8 cellular contexts compared by ENCODE assay signal in the genomic region with DNA sequence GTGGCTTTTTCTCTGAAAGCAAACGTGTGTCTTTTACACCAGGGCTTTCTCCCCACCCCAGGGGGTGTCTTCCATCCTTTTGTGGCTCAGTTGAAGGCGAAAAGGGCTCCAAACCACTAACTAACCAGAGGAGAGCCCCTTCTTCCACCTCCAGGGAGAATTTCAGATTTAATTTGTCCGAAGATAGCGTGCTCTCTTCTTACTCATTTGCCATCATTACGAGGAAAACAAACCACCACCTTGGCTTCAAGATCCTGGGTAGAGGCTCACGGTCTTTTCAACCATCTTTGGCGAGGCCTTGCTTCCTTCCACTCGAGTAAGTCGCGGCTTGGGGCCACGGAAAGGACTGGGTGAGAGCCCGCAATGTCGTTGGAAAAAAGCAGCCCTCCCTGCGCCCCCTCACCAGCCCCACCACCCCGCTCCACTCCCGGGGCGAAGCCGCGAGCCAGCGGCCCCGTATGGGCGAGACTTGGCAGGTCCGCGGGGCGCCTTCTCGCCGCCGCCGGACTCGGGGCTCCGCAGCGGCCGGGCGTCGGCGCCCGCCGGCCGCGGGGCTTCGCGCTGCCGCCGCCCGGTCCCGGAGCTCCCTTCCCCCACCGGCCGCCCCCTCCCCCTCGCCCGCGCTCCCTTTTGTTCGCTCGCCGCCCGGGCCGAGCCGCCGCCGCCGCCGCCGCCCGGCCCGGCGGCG. TPM values are rescaled to one million over a fixed set of nuclear protein-coding genes. Genes with fewer than 3 reads are reported as not detected.
DNase-seq lines count a peak whose midpoint lies in the region; ATAC-seq, FAIRE-seq and TF ChIP-seq lines count a peak whose summit lies in the region.

No MANE protein-coding gene starts in this region.

- H3K79me2 ChIP-seq in GM12878 (ENCODE audit: control insufficient read depth, insufficient read depth, low read length), result no peaks in the 10 kb centered on the region; the same call in 1 of the 2 replicates

- H3K9me3 Mint-ChIP-seq in CD4-positive, CD25-positive, alpha-beta regulatory T cell, result peaks cover 0 to 4% (median 0%) of the 10 kb centered on the region in 7 donors

- TF ChIP-seq RAD21 in GM12878 (IDR thresholded peaks at IDR 0.05; ENCODE audit: insufficient read depth, low read depth, low read length), result no peak

- TF ChIP-seq CTCF in GM12878 (IDR thresholded peaks at IDR 0.05 in 2 of 3, conservative IDR thresholded peaks at IDR 0.05 in 1 of 3; ENCODE audit: control insufficient read depth in 2 of 3, extremely low read depth in 1 of 3, insufficient read depth in 1 of 3, low read depth in 3 of 3, low read length in 3 of 3), result no peak

- peak overlapping the region; percentile 78 for H3K4me2 ChIP-seq in GM12878 (ENCODE audit: control insufficient read depth, insufficient read depth)

- H2AFZ ChIP-seq in GM12878 (ENCODE audit: control insufficient read depth, low read depth, low read length), result peak overlapping the region; percentile 61

- peak in 2 of 3 donors; percentile 41 to 58 for DNase-seq in CD4-positive, CD25-positive, alpha-beta regulatory T cell
- peak; percentile 44 for DNase-seq in NCI-H774 (lab: John Stamatoyannopoulos, UW)
- DNase-seq in GM12878 (ENCODE audit: low read depth, low spot score), result no peak
- DNase-seq in RCC 7860 (ENCODE audit: low spot score), result no peak

- no peak for FAIRE-seq in GM12878 (lab: Jason Lieb, UNC)
- FAIRE-seq in RCC 7860 (lab: Jason Lieb, UNC), result no peak

- peak overlapping the region; percentile 52 to 93 (median 83) for H3K27ac Mint-ChIP-seq in CD4-positive, CD25-positive, alpha-beta regulatory T cell

- RAD21 ChIA-PET in GM12878 (lab: Charles Lee; ENCODE audit: unreplicated experiment), result no interaction called here

- H3K4me1 ChIP-seq in CD4-positive, CD25-positive, alpha-beta regulatory T cell (ENCODE audit: control insufficient read depth, insufficient read depth, low read length, poor library complexity, severe bottlenecking), result peaks cover 5% of the 10 kb centered on the region
- H3K4me1 ChIP-seq in GM12878 (ENCODE audit: control insufficient read depth, insufficient read depth, low read length) (no peaks in the 10 kb centered on the region), skeletal muscle tissue (ENCODE audit: control insufficient read depth in 3 of 3, insufficient read depth in 3 of 3, low read length in 3 of 3) (peaks cover 58 to 68% (median 66%) of the 10 kb centered on the region in 3 donors)

- peaks cover 11% of the 10 kb centered on the region for H3K36me3 Mint-ChIP-seq in CD4-positive, CD25-positive, alpha-beta regulatory T cell

- POLR2A ChIA-PET in GM12878 (lab: Charles Lee), result no interaction called here

- H3K27ac ChIP-seq in CD4-positive, CD25-positive, alpha-beta regulatory T cell (ENCODE audit: insufficient read depth, low read length, poor library complexity, severe bottlenecking), result peak overlapping the region; percentile 59
- H3K27ac ChIP-seq in GM12878 (ENCODE audit: control insufficient read depth, insufficient read depth) (peak overlapping the region; percentile 31), skeletal muscle tissue (ENCODE audit: low read depth, low read length) (peak overlapping the region; percentile 96)

- H3K4me1 Mint-ChIP-seq in CD4-positive, CD25-positive, alpha-beta regulatory T cell, result peaks cover 0 to 19% (median 6%) of the 10 kb centered on the region in 4 donors

- H4K20me1 ChIP-seq in GM12878 (ENCODE audit: control insufficient read depth, insufficient read depth), result no peaks in the 10 kb centered on the region

- peak; percentile 42 to 49 for ATAC-seq in CD4-positive, CD25-positive, alpha-beta regulatory T cell (ENCODE audit: low read depth in 2 of 2)
- ATAC-seq in GM19372 (IDR thresholded peaks at IDR 0.05; ENCODE audit: low read depth, unreplicated experiment) (peak; percentile 25), GM12878 (peak; percentile 44; the same call in 2 of the 3 replicates), esophagus mucosa (no peak)

- H3K4me3 Mint-ChIP-seq in CD4-positive, CD25-positive, alpha-beta regulatory T cell, result peak overlapping the region; percentile 69 to 87 (median 82)

- H3K9ac ChIP-seq in GM12878 (ENCODE audit: control insufficient read depth, insufficient read depth, low read length), result peak overlapping the region; percentile 76
- peak overlapping the region; percentile 88 to 90 (median 88) for H3K9ac ChIP-seq in skeletal muscle tissue (ENCODE audit: low read depth in 1 of 3, low read length in 3 of 3)

- intact Hi-C loops in GM12878 (cut with micrococcal nuclease; ENCODE audit: unreplicated experiment), result no loop called here

- TF ChIP-seq EP300 in GM12878 (IDR thresholded peaks at IDR 0.05; ENCODE audit: borderline replicate concordance in 1 of 2, control insufficient read depth in 1 of 2, low read depth in 2 of 2, low read length in 2 of 2), result no peak

- WGBS in GM12878 (ENCODE audit: insufficient coverage, insufficient replicate concordance, low lambda C conversion rate, missing lambda C conversion rate), result 15% methylated on average over 11 of the region's 66 CpGs

- no TSS peak for BruUV-seq in GM12878 (replicated peaks; lab: Mats Ljungman, UMichigan)

- no peaks in the 10 kb centered on the region for H3K36me3 ChIP-seq in CD4-positive, CD25-positive, alpha-beta regulatory T cell (ENCODE audit: control insufficient read depth, insufficient read depth, low read length)
- H3K36me3 ChIP-seq in GM12878 (ENCODE audit: control insufficient read depth in 2 of 2, insufficient read depth in 2 of 2, low read length in 1 of 2) (no peaks in the 10 kb centered on the region), skeletal muscle tissue (ENCODE audit: control insufficient read depth in 3 of 3, insufficient read depth in 3 of 3, low read length in 3 of 3) (peaks cover 0 to 6% (median 4%) of the 10 kb centered on the region in 3 donors)

- CTCF ChIA-PET in GM12878 (lab: Yijun Ruan, JAX), result no interaction called here

- H3K9me3 ChIP-seq in CD4-positive, CD25-positive, alpha-beta regulatory T cell (ENCODE audit: control insufficient read depth in 2 of 2, low read length in 2 of 2), result no peaks in the 10 kb centered on the region
- H3K9me3 ChIP-seq in GM12878 (replicated peaks; ENCODE audit: control insufficient read depth, insufficient read depth, low read length) (no peaks in the 10 kb centered on the region; the same call in 2 of the 3 replicates), iPS-18c (ENCODE audit: control insufficient read depth, insufficient read depth, low read length) (no peaks in the 10 kb centered on the region), skeletal muscle tissue (ENCODE audit: control insufficient read depth in 3 of 3, low read length in 3 of 3) (no peaks in the 10 kb centered on the region)

- in situ Hi-C loops in GM12878 (cut with MboI), result no loop called here

- peaks cover 22% of the 10 kb centered on the region for H3K27me3 ChIP-seq in CD4-positive, CD25-positive, alpha-beta regulatory T cell (ENCODE audit: control insufficient read depth, insufficient read depth, low read length)
- H3K27me3 ChIP-seq in GM12878 (replicated peaks in 1 of 2; ENCODE audit: control insufficient read depth in 2 of 2, insufficient read depth in 2 of 2, low read length in 1 of 2), result peaks cover 0 to 2% of the 10 kb centered on the region in 2 experiments
- H3K27me3 ChIP-seq in skeletal muscle tissue (ENCODE audit: control insufficient read depth in 3 of 3, insufficient read depth in 3 of 3, low read length in 3 of 3), result no peaks in the 10 kb centered on the region

- peak overlapping the region; percentile 52 for H3K4me3 ChIP-seq in CD4-positive, CD25-positive, alpha-beta regulatory T cell (ENCODE audit: low read depth, low read length)
- H3K4me3 ChIP-seq in GM12878 (peak overlapping the region; percentile 46; the same call in 1 of the 2 replicates), iPS-18c (ENCODE audit: insufficient read depth, low read depth, low read length) (peak overlapping the region; percentile 65), skeletal muscle tissue (ENCODE audit: low read length in 3 of 3) (peak overlapping the region; percentile 61 to 80 (median 75))

- TF ChIP-seq POLR2A in GM12878 (IDR thresholded peaks at IDR 0.05; ENCODE audit: low read depth, low read length), result 0 out of 2 replicates have a peak, but pooled peaks have one; percentile 8

- SMC1A ChIA-PET in GM12878 (lab: Charles Lee; ENCODE audit: uncharacterized antibody, unreplicated experiment), result no interaction called here

- H3K27me3 Mint-ChIP-seq in CD4-positive, CD25-positive, alpha-beta regulatory T cell, result peaks cover 63% of the 10 kb centered on the region

TF ChIP-seq in GM12878, 131 proteins besides CTCF, POLR2A, EP300 and RAD21 (continues in another document):
- no peak for TF ChIP-seq RELB (IDR thresholded peaks at IDR 0.05; ENCODE audit: low read depth)

RNA-seq across cellular contexts. Expression of gene ZNF532, which starts 1.7 kb away (rescaled TPM):
- total RNA-seq in CD4-positive, CD25-positive, alpha-beta regulatory T cell, result 15.8 TPM
- polyA plus RNA-seq in CD4-positive, CD25-positive, alpha-beta regulatory T cell, result 1 to 10 TPM in 3 of 4 donors, under 1 TPM in 1; 0.64 to 1.6 (median 1.6) TPM
- total RNA-seq in GM12878 (2013; cell fraction: nucleolus; rRNA removed), result 14.2 and 16.9 TPM in 2 replicates
- total RNA-seq in GM12878 (2014; rRNA removed) (0.90 and 2.1 TPM in 2 replicates), GM12878 (2014; rRNA removed; fragmentation: Illumina TruSeq; extraction: Trizol) (1.6 and 2.3 TPM in 2 replicates), GM12878 (2021) (1.4 and 1.9 TPM in 2 replicates), skeletal muscle tissue (69.4 TPM), esophagus mucosa (28.3 TPM)
- polyA plus RNA-seq in GM12878 (2011; ENCODE audit: low read depth), result 1.4 TPM
- polyA plus RNA-seq in GM12878 (2011; rRNA removed) (2.1 and 2.3 TPM in 2 replicates), GM12878 (2014; fragmentation: Illumina TruSeq; extraction: Trizol) (3.4 and 4.2 TPM in 2 replicates), GM12878 (2014; fragmentation: Nextera tagmentation; extraction: Ambion mirVana) (1 to 10 TPM in 1 of 2 experiments, under 1 TPM in 1; 0.44 to 1.3 TPM), GM12878 (2014; rRNA removed) (1.6 and 1.9 TPM in 2 replicates), GM12878 (2016; fragmentation: Nextera tagmentation; extraction: Ambion mirVana) (under 1 TPM; 0.63 to 0.84 TPM)
- polyA plus RNA-seq in GM12878 (2011; cell fraction: cytosol; rRNA removed), result 3.0 and 3.8 TPM in 2 replicates
- polyA plus RNA-seq in GM12878 (2011; cell fraction: nucleus; rRNA removed), result 1.5 and 1.7 TPM in 2 replicates
- polyA plus RNA-seq in GM12878 (2012), result 1.8 and 2.1 TPM in 2 replicates
- polyA minus RNA-seq in GM12878 (2011; rRNA and poly(A)+ RNA removed), result 4.6 and 5.0 TPM in 2 replicates
- polyA minus RNA-seq in GM12878 (2011; cell fraction: cytosol; rRNA and poly(A)+ RNA removed), result 0.73 and 1.9 TPM in 2 replicates
- polyA minus RNA-seq in GM12878 (2011; cell fraction: nucleus; rRNA and poly(A)+ RNA removed), result 0.77 and 0.85 TPM in 2 replicates

Comparison
In these comparisons a context has a peak if more than half of its experiments do, and no peak if none do; other contexts are left out.
1. DNase-seq: peak in CD4-positive, CD25-positive, alpha-beta regulatory T cell (2 of 3) and NCI-H774 (single experiment); none in GM12878 (single experiment) and RCC 7860 (single experiment).
2. H3K27ac ChIP-seq: peak in every context shown above with its lines; median percentile 96 in skeletal muscle tissue; 59 in CD4-positive, CD25-positive, alpha-beta regulatory T cell; 31 in GM12878.
3. Peak in every context shown above with its lines, with median percentiles within 50 percentile points of each other: H3K4me3 ChIP-seq.